Comparison of ENCODE assay signal across 18 cellular contexts in the genomic region with DNA sequence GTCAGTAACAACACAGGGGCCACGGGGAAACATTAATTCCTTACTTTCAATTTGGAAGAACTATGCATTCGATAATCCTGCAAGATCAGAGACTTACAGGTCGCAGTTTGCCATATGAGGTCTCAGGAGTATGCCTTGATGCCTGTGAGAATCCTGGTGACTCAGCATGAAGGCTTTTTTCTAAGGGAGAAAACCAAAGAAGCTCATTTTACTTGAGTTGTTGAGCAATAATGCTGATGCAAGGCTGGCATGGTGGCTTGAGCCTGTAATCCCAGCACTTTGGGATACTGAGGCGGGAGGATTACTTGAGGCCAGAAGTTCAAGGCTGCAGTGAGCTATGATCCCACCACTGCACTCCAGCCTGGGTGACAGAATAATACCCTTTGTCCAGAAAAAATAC. TPM values are rescaled to one million over a fixed set of nuclear protein-coding genes. Genes with fewer than 3 reads are reported as not detected.
A peak's percentile ranks its signal among the peaks of the same experiment; 100 is the strongest.
DNase-seq lines count a peak whose midpoint lies in the region; ATAC-seq and TF ChIP-seq lines count a peak whose summit lies in the region.
"Had no signal": no experiment of that assay in that cellular context is flagged by ENCODE, and none has a peak within 500 bp of the region (broad histone marks: within the 10 kb centered on the region; RNA-seq: fewer than 3 reads in every experiment).

No MANE protein-coding gene starts in this region.

- H3K27ac ChIP-seq in left ventricle myocardium inferior (replicated peaks) = peak overlapping the region; percentile 84
- no peak overlapping the region for H3K27ac ChIP-seq in SK-N-SH (ENCODE audit: low read depth in 2 of 2, low read length in 1 of 2)
- H3K27ac ChIP-seq: gastroesophageal sphincter, upper lobe of left lung had no signal

- H3K9me3 ChIP-seq in left ventricle myocardium inferior (replicated peaks) (no peaks in the 10 kb centered on the region), SK-N-SH (no peaks in the 10 kb centered on the region)
- H3K9me3 ChIP-seq: gastroesophageal sphincter, HAP-1, upper lobe of left lung had no signal

- H3K36me3 ChIP-seq in left ventricle myocardium inferior (peaks cover 52% of the 10 kb centered on the region), SK-N-SH (replicated peaks in 1 of 2; ENCODE audit: control insufficient read depth in 1 of 2, insufficient read depth in 2 of 2, low read length in 1 of 2) (peaks cover 23 to 32% of the 10 kb centered on the region in 2 experiments)
- H3K36me3 ChIP-seq: HAP-1 had no signal

- TF ChIP-seq RAD21 in SK-N-SH (IDR thresholded peaks at IDR 0.05; ENCODE audit: low read length) = no peak

- ATAC-seq in left ventricle myocardium superior (no peak), HG02870 (IDR thresholded peaks at IDR 0.05; ENCODE audit: unreplicated experiment) (no peak)
- ATAC-seq: gastroesophageal sphincter, left colon had no signal

- H3K4me3 ChIP-seq in left ventricle myocardium inferior (no peak overlapping the region), SK-N-SH (ENCODE audit: low read depth in 2 of 2, low read length in 1 of 2) (no peak overlapping the region)
- H3K4me3 ChIP-seq: gastroesophageal sphincter, HAP-1, upper lobe of left lung had no signal

- DNase-seq in left ventricle myocardium inferior = no peak
- DNase-seq in left ventricle myocardium superior = no peak
- DNase-seq in SK-N-SH = no peak
- DNase-seq in fibroblast of peridontal ligament (ENCODE audit: extremely low read depth) = peak; percentile 96
- DNase-seq in stromal cell of bone marrow (ENCODE audit: low read depth) = peak; percentile 89
- DNase-seq in islet precursor cell = no peak
- no peak for DNase-seq in T1000 (lab: John Stamatoyannopoulos, UW)
- DNase-seq: 8988T; activated CD4-positive, alpha-beta T cell treated with anti-CD3 and anti-CD28 coated beads, Interleukin-2, amount 50 U/mL, for 48 hours; activated gamma-delta T cell treated with Interleukin-2 at 50 U/mL for 16 hours; cerebellar nuclear complex; DND-41; KBM-7; left colon; upper lobe of left lung had no signal

- H2AFZ ChIP-seq in SK-N-SH (ENCODE audit: low read depth) = no peak overlapping the region

- no peaks in the 10 kb centered on the region for H3K79me2 ChIP-seq in SK-N-SH (ENCODE audit: insufficient read depth)

- H4K20me1 ChIP-seq in SK-N-SH (ENCODE audit: insufficient read depth) = no peaks in the 10 kb centered on the region

- H3K4me2 ChIP-seq in SK-N-SH = no peak overlapping the region

- CTCF ChIA-PET in SK-N-SH (lab: Yijun Ruan, JAX) = interaction anchor here (0.8 to 2.6 kb wide), 8 partner anchors 8 to 344 kb away, joined by 3 to 16 read pairs (median 4); partner anchors contain the start of gene FCHSD2

- 90% methylated on average over 4 of the region's 4 CpGs for WGBS in SK-N-SH (ENCODE audit: low lambda C conversion rate)

- H3F3A ChIP-seq in SK-N-SH (replicated peaks; ENCODE audit: insufficient read depth) = peaks cover 4% of the 10 kb centered on the region

- H3K27me3 ChIP-seq in left ventricle myocardium inferior (ENCODE audit: low read depth) (no peaks in the 10 kb centered on the region), SK-N-SH (ENCODE audit: insufficient read depth) (no peaks in the 10 kb centered on the region)
- H3K27me3 ChIP-seq: gastroesophageal sphincter, upper lobe of left lung had no signal

- no peak for TF ChIP-seq CTCF in left ventricle myocardium inferior (IDR thresholded peaks at IDR 0.05; ENCODE audit: borderline replicate concordance)
- TF ChIP-seq CTCF in SK-N-SH (IDR thresholded peaks at IDR 0.05) = no peak

- H3K4me1 ChIP-seq in left ventricle myocardium inferior (peaks cover 86% of the 10 kb centered on the region), SK-N-SH (ENCODE audit: control insufficient read depth in 1 of 2, insufficient read depth in 2 of 2, low read depth in 1 of 2, low read length in 1 of 2) (peaks cover 0 to 4% of the 10 kb centered on the region in 2 experiments; a peak in 1 of 4 replicates)

- POLR2A ChIA-PET in SK-N-SH (lab: Yijun Ruan, JAX) = no interaction called here

- intact Hi-C loops in left ventricle myocardium inferior (cut with micrococcal nuclease) (no loop called here), left ventricle myocardium superior (cut with micrococcal nuclease) (no loop called here)

- TF ChIP-seq EP300 in SK-N-SH (IDR thresholded peaks at IDR 0.05; ENCODE audit: borderline replicate concordance in 1 of 2, low read depth in 1 of 2, low read length in 1 of 2) = no peak

- H3K9me2 ChIP-seq in SK-N-SH = no peaks in the 10 kb centered on the region

- H3K9ac ChIP-seq in SK-N-SH = no peak overlapping the region

TF ChIP-seq in SK-N-SH, 30 proteins besides CTCF, POLR2A, EP300 and RAD21:
- no peak for TF ChIP-seq ELF1 (IDR thresholded peaks at IDR 0.05)
- peak; percentile 41; the same call in 1 of the 2 replicates for TF ChIP-seq FOSL2 (IDR thresholded peaks at IDR 0.05; ENCODE audit: borderline replicate concordance, low read depth)
- peak; percentile 32; the same call in 1 of the 2 replicates for TF ChIP-seq JUND (IDR thresholded peaks at IDR 0.05)
TF ChIP-seq in SK-N-SH: peak in this region for 2.

RNA-seq across cellular contexts. Expression of gene ATG16L2, which starts 26.6 kb away (rescaled TPM):
- 14.4 TPM for total RNA-seq in left ventricle myocardium inferior
- total RNA-seq in left ventricle myocardium superior = 16.3 TPM
- 26.9 and 29.4 TPM in 2 replicates for polyA plus RNA-seq in SK-N-SH (2012; rRNA removed)
- polyA plus RNA-seq in SK-N-SH (2012; cell fraction: cytosol; rRNA removed) = 3.8 and 6.1 TPM in 2 replicates
- 205 and 218 TPM in 2 replicates for polyA plus RNA-seq in SK-N-SH (2012; cell fraction: nucleus; rRNA removed)

RNA-seq across cellular contexts. Expression of gene STARD10, which starts 46.9 kb away (rescaled TPM):
- total RNA-seq in left ventricle myocardium inferior (93.6 TPM), left ventricle myocardium superior (102 TPM)
- 42.2 and 47.7 TPM in 2 replicates for polyA plus RNA-seq in SK-N-SH (2012; rRNA removed)
- 20.7 and 30.1 TPM in 2 replicates for polyA plus RNA-seq in SK-N-SH (2012; cell fraction: cytosol; rRNA removed)
- polyA plus RNA-seq in SK-N-SH (2012; cell fraction: nucleus; rRNA removed) = 23.7 and 25.6 TPM in 2 replicates

Comparison
In these comparisons a context has a peak if more than half of its experiments do, and no peak if none do; other contexts are left out.
1. DNase-seq: peak in fibroblast of peridontal ligament (single experiment) and stromal cell of bone marrow (single experiment); none in left ventricle myocardium inferior (single experiment), left ventricle myocardium superior (single experiment), SK-N-SH (single experiment), islet precursor cell (single experiment) and T1000 (single experiment).